27 cellular contexts compared by ENCODE assay signal in genomic region chr12:69074559-69075349, GRCh38.
"Had no signal": no experiment of that assay in that cellular context is flagged by ENCODE, and none has a peak within 500 bp of the region (broad histone marks: within the 10 kb centered on the region; RNA-seq: fewer than 3 reads in every experiment).

No MANE protein-coding gene starts in this region.

- H3K4me1 ChIP-seq: prostate gland, testis, tibial artery, upper lobe of right lung, uterus had no signal

- DNase-seq: naive thymus-derived CD4-positive, alpha-beta T cell; natural killer cell; nucleus accumbens; pancreas; right cardiac atrium; spleen; stimulated activated CD4-positive, alpha-beta T cell treated with anti-CD3 and anti-CD28 coated beads, Interleukin-12 subunit alpha, Interleukin-12 subunit beta, amount 100 ng/mL, for 4 hours; stimulated activated CD4-positive, alpha-beta T cell treated with anti-CD3 and anti-CD28 coated beads, Interleukin-1b, Interleukin-23, amount 100 ng/mL, for 48 hours; stimulated activated CD4-positive, alpha-beta T cell treated with anti-CD3 and anti-CD28 coated beads, Interleukin-4, amount 100 ng/mL, for 1 hour; stimulated activated CD4-positive, alpha-beta T cell treated with anti-CD3 and anti-CD28 coated beads, Interleukin-4, amount 100 ng/mL, for 4 hours; stimulated activated CD8-positive, alpha-beta memory T cell treated with anti-CD3 and anti-CD28 coated beads, Interleukin-4, amount 100 ng/mL, for 48 hours; stimulated activated naive CD4-positive, alpha-beta T cell; stimulated activated naive CD8-positive, alpha-beta T cell treated with anti-CD3 and anti-CD28 coated beads, Interleukin-15, amount 100 ng/mL, for 72 hours; stimulated activated naive CD8-positive, alpha-beta T cell treated with anti-CD3 and anti-CD28 coated beads, Interleukin-15, Interleukin-2, amounts not matched to agents 100 U/mL and 50 U/mL, for 24 hours; substantia nigra; testis; tibial artery; transverse colon; upper lobe of right lung; uterus had no signal

- H3K9me3 ChIP-seq: neutrophil, pancreas, prostate gland, spleen, suprapubic skin, testis, tibial artery, transverse colon, upper lobe of right lung, uterus had no signal

- FAIRE-seq: pancreas had no signal

- H3K4me2 ChIP-seq: smooth muscle cell had no signal

- ATAC-seq: naive thymus-derived CD4-positive, alpha-beta T cell; natural killer cell; pancreas; right cardiac atrium; sciatic nerve; stimulated activated memory B cell treated with anti-CD40 and anti-IgM and Interleukin-4, amounts not matched to agents 10 μg/mL and 1 μg/mL and 100 μg/mL, for 72 hours; stimulated activated naive CD8-positive, alpha-beta T cell treated with anti-CD3 and anti-CD28 coated beads, Interleukin-15, amount 100 ng/mL, for 72 hours; stimulated activated naive CD8-positive, alpha-beta T cell treated with anti-CD3 and anti-CD28 coated beads, Interleukin-15, Interleukin-2, amounts not matched to agents 100 U/mL and 50 U/mL, for 24 hours; upper lobe of right lung had no signal

- H3K4me3 ChIP-seq: pancreas, prostate gland, skin epidermis, smooth muscle cell, spleen, suprapubic skin, testis, tibial artery, transverse colon, upper lobe of right lung, uterus had no signal

- H3K27ac ChIP-seq: neutrophil, pancreas, prostate gland, skin epidermis, spleen, suprapubic skin, testis, tibial artery, transverse colon, upper lobe of right lung, uterus had no signal

- H3K27me3 ChIP-seq: neutrophil, pancreas, spleen, suprapubic skin, testis, tibial artery, transverse colon, upper lobe of right lung, uterus had no signal

- H3K36me3 ChIP-seq: neutrophil, pancreas, prostate gland, spleen, suprapubic skin, tibial artery, transverse colon, upper lobe of right lung, uterus had no signal
